1 cellular context compared by ENCODE assay signal in genomic region chr12:21526053-21526452, GRCh38.
TF ChIP-seq lines count a peak whose summit lies in the region.

TSS of gene SPX (plus strand) at chr12:21526296. CDS start at chr12:21526473, 177 bp downstream.

TF ChIP-seq in K562, 482 proteins besides CTCF, POLR2A, EP300 and RAD21 (continued from another document and continues in another):
- TF ChIP-seq VEZF1 (CRISPR knock-in tag; IDR thresholded peaks at IDR 0.05): no peak
- TF ChIP-seq ATF4 (CRISPR knock-in tag; IDR thresholded peaks at IDR 0.05): peak; percentile 75
- no peak for TF ChIP-seq KDM4B (IDR thresholded peaks at IDR 0.05; ENCODE audit: borderline replicate concordance in 2 of 2, low read depth in 1 of 2)
- TF ChIP-seq CEBPG (CRISPR knock-in tag; IDR thresholded peaks at IDR 0.05): peak; percentile 46; the same call in 1 of the 2 replicates
- TF ChIP-seq CEBPG (tag; conservative IDR thresholded peaks at IDR 0.05 in 1 of 2, IDR thresholded peaks at IDR 0.05 in 1 of 2): peak; percentile 77 to 96
- no peak for TF ChIP-seq CBX5 (IDR thresholded peaks at IDR 0.05; ENCODE audit: borderline replicate concordance, low read depth)
- TF ChIP-seq CTBP1 (IDR thresholded peaks at IDR 0.05; ENCODE audit: borderline replicate concordance): peak; percentile 20; the same call in 1 of the 2 replicates
- peak; percentile 88 for TF ChIP-seq ATF3 (IDR thresholded peaks at IDR 0.05)
- TF ChIP-seq ATF3 (CRISPR knock-in tag; conservative IDR thresholded peaks at IDR 0.05): no peak
- TF ChIP-seq ZNF318 (IDR thresholded peaks at IDR 0.05; ENCODE audit: borderline replicate concordance in 1 of 2, low read depth in 1 of 2): no peak
- no peak for TF ChIP-seq CHD1 (IDR thresholded peaks at IDR 0.05; ENCODE audit: low read length)
- TF ChIP-seq MYBL2 (IDR thresholded peaks at IDR 0.05; ENCODE audit: low read depth): no peak
- TF ChIP-seq MYBL2 (CRISPR knock-in tag; IDR thresholded peaks at IDR 0.05; ENCODE audit: borderline replicate concordance): no peak
- no peak for TF ChIP-seq ZBTB2 (IDR thresholded peaks at IDR 0.05)
- no peak for TF ChIP-seq TRIM28 (IDR thresholded peaks at IDR 0.05)
- no peak for TF ChIP-seq CC2D1A (IDR thresholded peaks at IDR 0.05)
- TF ChIP-seq CEBPB (tag; IDR thresholded peaks at IDR 0.05): peak; percentile 42; the same call in 1 of the 2 replicates
- no peak for TF ChIP-seq PTBP1 (IDR thresholded peaks at IDR 0.05; ENCODE audit: low read depth, low read length)
- no peak for TF ChIP-seq ASH1L (IDR thresholded peaks at IDR 0.05; ENCODE audit: borderline replicate concordance, low read depth, partially characterized antibody)
- no peak for TF ChIP-seq COPS2 (conservative IDR thresholded peaks at IDR 0.05)
- no peak for TF ChIP-seq E2F4 (CRISPR knock-in tag; IDR thresholded peaks at IDR 0.05; ENCODE audit: low read depth)
- TF ChIP-seq HES1 (IDR thresholded peaks at IDR 0.05; ENCODE audit: low read depth): no peak
- no peak for TF ChIP-seq KDM1A (IDR thresholded peaks at IDR 0.05)
- no peak for TF ChIP-seq SRSF3 (IDR thresholded peaks at IDR 0.05; ENCODE audit: insufficient read depth, low read length)
- no peak for TF ChIP-seq TCF15 (CRISPR knock-in tag; IDR thresholded peaks at IDR 0.05)
- TF ChIP-seq TEAD1 (CRISPR knock-in tag; IDR thresholded peaks at IDR 0.05): no peak
- TF ChIP-seq ZNF124 (CRISPR knock-in tag; IDR thresholded peaks at IDR 0.05): no peak
- TF ChIP-seq PTTG1 (tag; IDR thresholded peaks at IDR 0.05; ENCODE audit: low read depth): no peak
- TF ChIP-seq CREM (IDR thresholded peaks at IDR 0.05; ENCODE audit: low read depth): no peak
- peak; percentile 87 for TF ChIP-seq MEIS2 (IDR thresholded peaks at IDR 0.05; ENCODE audit: partially characterized antibody)
- TF ChIP-seq ZNF282 (CRISPR knock-in tag; IDR thresholded peaks at IDR 0.05): no peak
- TF ChIP-seq ZNF589 (CRISPR knock-in tag; IDR thresholded peaks at IDR 0.05; ENCODE audit: low read depth): no peak
- no peak for TF ChIP-seq NR2C2 (CRISPR knock-in tag; IDR thresholded peaks at IDR 0.05)
- TF ChIP-seq NR2C2 (tag; IDR thresholded peaks at IDR 0.05): no peak
- TF ChIP-seq NFIX (CRISPR knock-in tag; IDR thresholded peaks at IDR 0.05; ENCODE audit: low read depth): no peak
- no peak for TF ChIP-seq KLF6 (CRISPR knock-in tag; IDR thresholded peaks at IDR 0.05; ENCODE audit: borderline replicate concordance)
- no peak for TF ChIP-seq ZBTB49 (CRISPR knock-in tag; IDR thresholded peaks at IDR 0.05; ENCODE audit: borderline replicate concordance)
- no peak for TF ChIP-seq EP400 (IDR thresholded peaks at IDR 0.05)
- TF ChIP-seq ZNF780A (CRISPR knock-in tag; IDR thresholded peaks at IDR 0.05): no peak
- TF ChIP-seq RCOR1 (IDR thresholded peaks at IDR 0.05; ENCODE audit: borderline replicate concordance in 1 of 2, low read depth in 2 of 2, low read length in 2 of 2): 0 out of 4 replicates have a peak, but pooled peaks of 1 of the 2 experiments have one; percentile 10
- no peak for TF ChIP-seq NFRKB (IDR thresholded peaks at IDR 0.05; ENCODE audit: low read depth)
- TF ChIP-seq TCFL5 (CRISPR knock-in tag; conservative IDR thresholded peaks at IDR 0.05): no peak
- no peak for TF ChIP-seq RBM15 (IDR thresholded peaks at IDR 0.05; ENCODE audit: insufficient read depth, low read length)
- no peak for TF ChIP-seq GTF2F1 (IDR thresholded peaks at IDR 0.05; ENCODE audit: low read depth, low read length)
- no peak for TF ChIP-seq MED1 (CRISPR knock-in tag; IDR thresholded peaks at IDR 0.05; ENCODE audit: borderline replicate concordance)
- TF ChIP-seq ZNF668 (CRISPR knock-in tag; IDR thresholded peaks at IDR 0.05): no peak
- no peak for TF ChIP-seq ZNF695 (CRISPR knock-in tag; IDR thresholded peaks at IDR 0.05)
- TF ChIP-seq CREB1 (IDR thresholded peaks at IDR 0.05): no peak
- no peak for TF ChIP-seq CREB1 (CRISPR knock-in tag; IDR thresholded peaks at IDR 0.05)
- TF ChIP-seq BMI1 (IDR thresholded peaks at IDR 0.05; ENCODE audit: low read length): no peak
- peak; percentile 54 for TF ChIP-seq ETV1 (tag; conservative IDR thresholded peaks at IDR 0.05; ENCODE audit: low read depth)
